In the genomic region with DNA sequence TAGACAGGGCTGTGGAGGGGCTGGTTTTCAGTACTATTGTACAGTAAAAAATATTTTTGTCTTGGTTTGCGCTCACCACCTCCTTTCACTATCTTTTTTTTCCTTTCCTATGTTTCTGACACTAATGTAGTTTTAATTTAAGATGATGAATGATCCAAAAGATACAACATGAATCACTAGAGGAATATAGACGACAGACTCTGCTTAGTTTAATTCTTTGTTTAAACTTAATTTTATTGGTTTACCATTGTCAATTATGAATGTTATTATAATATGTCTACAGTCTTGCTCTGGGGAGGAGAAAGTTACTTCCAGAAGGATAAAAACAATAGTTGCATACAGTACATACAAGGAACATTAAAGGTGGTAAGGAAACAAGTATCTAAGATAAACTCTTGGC, we compare ENCODE assay signal across 28 cellular contexts.
"Had no signal": no experiment of that assay in that cellular context is flagged by ENCODE, and none has a peak within 500 bp of the region (broad histone marks: within the 10 kb centered on the region; RNA-seq: fewer than 3 reads in every experiment).

No MANE protein-coding gene starts in this region.

- H3K27ac ChIP-seq: colonic mucosa, coronary artery, dorsolateral prefrontal cortex, epithelial cell of prostate, esophagus muscularis mucosa, esophagus squamous epithelium, foreskin keratinocyte, gastrocnemius medialis, gastroesophageal sphincter, heart left ventricle, heart right ventricle, hepatocyte had no signal

- DNase-seq: colonic mucosa; cortex of kidney; dermis blood vessel endothelial cell; dorsolateral prefrontal cortex; effector CD4-positive, alpha-beta T cell; effector CD8-positive, alpha-beta T cell; effector memory CD4-positive, alpha-beta T cell; effector memory CD8-positive, alpha-beta T cell; endodermal cell; erythroblast; esophagus squamous epithelium; foreskin fibroblast; foreskin keratinocyte; foreskin melanocyte; gastrocnemius medialis; glutamatergic neuron; head of caudate nucleus; heart left ventricle; heart right ventricle had no signal

- FAIRE-seq: endometrium, endothelial cell of umbilical vein, frontal cortex had no signal

- H3K27me3 ChIP-seq: colonic mucosa, dorsolateral prefrontal cortex, esophagus muscularis mucosa, esophagus squamous epithelium, foreskin keratinocyte, gastrocnemius medialis, gastroesophageal sphincter, heart left ventricle, heart right ventricle, hepatocyte had no signal

- H3K4me3 ChIP-seq: colonic mucosa, coronary artery, dorsolateral prefrontal cortex, esophagus muscularis mucosa, esophagus squamous epithelium, gastrocnemius medialis, gastroesophageal sphincter, heart left ventricle, heart right ventricle, hepatocyte had no signal

- H3K4me1 ChIP-seq: colonic mucosa, esophagus squamous epithelium, foreskin keratinocyte, gastrocnemius medialis, heart left ventricle, heart right ventricle had no signal

- H3K9me3 ChIP-seq: colonic mucosa, esophagus muscularis mucosa, esophagus squamous epithelium, gastrocnemius medialis, gastroesophageal sphincter had no signal

- H3K4me2 ChIP-seq: hepatocyte had no signal

- H3K36me3 ChIP-seq: colonic mucosa, esophagus muscularis mucosa, esophagus squamous epithelium, gastrocnemius medialis, gastroesophageal sphincter, heart left ventricle, heart right ventricle had no signal

- H2AFZ ChIP-seq: hepatocyte had no signal

- ATAC-seq: effector memory CD8-positive, alpha-beta T cell; esophagus mucosa; foreskin keratinocyte; gastrocnemius medialis; gastroesophageal sphincter; heart left ventricle; heart right ventricle had no signal

- H3K79me2 ChIP-seq: hepatocyte had no signal
